Comparison of ENCODE assay signal across 15 cellular contexts in genomic region chr10:69643779-69644657, GRCh38. TPM values are rescaled to one million over a fixed set of nuclear protein-coding genes. Genes with fewer than 3 reads are reported as not detected.
"Had no signal": no experiment of that assay in that cellular context is flagged by ENCODE, and none has a peak within 500 bp of the region (broad histone marks: within the 10 kb centered on the region; RNA-seq: fewer than 3 reads in every experiment).

No MANE protein-coding gene starts in this region.

- H3K9me3 Mint-ChIP-seq: activated CD4-positive, alpha-beta memory T cell treated with anti-CD3 and anti-CD28 coated beads, Interleukin-2, amount 10 ng/mL, durations not matched to agents 7 days and 5 days; activated naive CD8-positive, alpha-beta T cell treated with anti-CD3 and anti-CD28 coated beads, Interleukin-2, amount 50 U/mL, for 24 hours; stimulated activated naive B cell treated with anti-CD40 and anti-IgM and Interleukin-4, amounts not matched to agents 10 μg/mL and 1 μg/mL and 100 μg/mL, for 72 hours; type B pancreatic cell had no signal

- DNase-seq: activated CD4-positive, alpha-beta T cell treated with anti-CD3 and anti-CD28 coated beads for 1 hour; cortex of kidney; effector CD8-positive, alpha-beta T cell had no signal

- H3K4me3 ChIP-seq: ascending aorta, cardiac muscle cell, gastrocnemius medialis, heart right ventricle, right lobe of liver, spleen, suprapubic skin had no signal

- ATAC-seq: activated naive CD8-positive, alpha-beta T cell treated with anti-CD3 and anti-CD28 coated beads, Interleukin-2, amount 50 U/mL, for 24 hours had no signal

- H3K27me3 ChIP-seq: ascending aorta, cardiac muscle cell, gastrocnemius medialis, right lobe of liver had no signal

- H3K36me3 Mint-ChIP-seq: stimulated activated naive B cell treated with anti-CD40 and anti-IgM and Interleukin-4, amounts not matched to agents 10 μg/mL and 1 μg/mL and 100 μg/mL, for 72 hours; type B pancreatic cell had no signal

- H3K27me3 Mint-ChIP-seq: activated CD4-positive, alpha-beta memory T cell treated with anti-CD3 and anti-CD28 coated beads, Interleukin-2, amount 10 ng/mL, durations not matched to agents 7 days and 5 days had no signal

- H3K4me3 Mint-ChIP-seq: activated CD4-positive, alpha-beta memory T cell treated with anti-CD3 and anti-CD28 coated beads, Interleukin-2, amount 10 ng/mL, durations not matched to agents 7 days and 5 days; activated naive CD8-positive, alpha-beta T cell treated with anti-CD3 and anti-CD28 coated beads, Interleukin-2, amount 50 U/mL, for 24 hours; stimulated activated naive B cell treated with anti-CD40 and anti-IgM and Interleukin-4, amounts not matched to agents 10 μg/mL and 1 μg/mL and 100 μg/mL, for 72 hours; type B pancreatic cell had no signal

- H3K4me1 Mint-ChIP-seq: activated CD4-positive, alpha-beta memory T cell treated with anti-CD3 and anti-CD28 coated beads, Interleukin-2, amount 10 ng/mL, durations not matched to agents 7 days and 5 days; activated naive CD8-positive, alpha-beta T cell treated with anti-CD3 and anti-CD28 coated beads, Interleukin-2, amount 50 U/mL, for 24 hours; stimulated activated naive B cell treated with anti-CD40 and anti-IgM and Interleukin-4, amounts not matched to agents 10 μg/mL and 1 μg/mL and 100 μg/mL, for 72 hours had no signal

- H3K36me3 ChIP-seq: ascending aorta, cardiac muscle cell, gastrocnemius medialis, heart right ventricle, neutrophil, right lobe of liver, spleen, suprapubic skin had no signal

- H3K27ac Mint-ChIP-seq: activated CD4-positive, alpha-beta memory T cell treated with anti-CD3 and anti-CD28 coated beads, Interleukin-2, amount 10 ng/mL, durations not matched to agents 7 days and 5 days; activated naive CD8-positive, alpha-beta T cell treated with anti-CD3 and anti-CD28 coated beads, Interleukin-2, amount 50 U/mL, for 24 hours; stimulated activated naive B cell treated with anti-CD40 and anti-IgM and Interleukin-4, amounts not matched to agents 10 μg/mL and 1 μg/mL and 100 μg/mL, for 72 hours; type B pancreatic cell had no signal

- H3K27ac ChIP-seq: ascending aorta, cardiac muscle cell, gastrocnemius medialis, heart right ventricle, neutrophil, right lobe of liver, spleen, suprapubic skin had no signal

- H3K9me3 ChIP-seq: ascending aorta, gastrocnemius medialis, heart right ventricle, neutrophil, right lobe of liver, spleen, suprapubic skin had no signal

- H3K4me1 ChIP-seq: gastrocnemius medialis, heart right ventricle, right lobe of liver had no signal

RNA-seq across cellular contexts. Expression of gene FAM241B, which starts 14.0 kb away (rescaled TPM):
- total RNA-seq: ascending aorta had no signal
